In genomic region chr3:129892857-129893615, GRCh38 we compare ENCODE assay signal across 8 cellular contexts. TPM values are rescaled to one million over a fixed set of nuclear protein-coding genes. Genes with fewer than 3 reads are reported as not detected.
DNase-seq lines count a peak whose midpoint lies in the region; ATAC-seq, FAIRE-seq and TF ChIP-seq lines count a peak whose summit lies in the region.

No MANE protein-coding gene starts in this region.

- H3K4me3 ChIP-seq in HUES64 (ENCODE audit: low read length) (peak overlapping the region; percentile 89), kidney (ENCODE audit: low read length in 2 of 2) (peak overlapping the region; percentile 88 to 93)

- H3K27ac ChIP-seq in HUES64 (ENCODE audit: low read depth, low read length): peak overlapping the region; percentile 87
- peak overlapping the region; percentile 87 to 94 for H3K27ac ChIP-seq in kidney (ENCODE audit: low read depth in 2 of 2, low read length in 2 of 2)

- under 1% methylated on average over 59 of the region's 64 CpGs for WGBS in HUES64

- DNase-seq in GM10248 (ENCODE audit: extremely low spot score) (peak; percentile 86), T-helper 9 cell (peak; percentile 5), T47D (ENCODE audit: low read depth in 1 of 2, low spot score in 1 of 2) (peak; percentile 35 to 41), kidney (peak; percentile 91), cortex of kidney (lab: John Stamatoyannopoulos, UW) (no peak)
- DNase-seq in stimulated activated CD4-positive, alpha-beta T cell treated with anti-CD3 and anti-CD28 coated beads, Interleukin-1b, Interleukin-23, amount 100 ng/mL, for 24 hours (ENCODE audit: low read depth in 4 of 4, low spot score in 1 of 4): peak; percentile 4 to 56 (median 47)

- TF ChIP-seq CTCF in GM10248 (IDR thresholded peaks at IDR 0.05; ENCODE audit: control extremely low read depth, extremely low read depth, low read depth, missing control alignments): no peak
- no peak for TF ChIP-seq CTCF in kidney (IDR thresholded peaks at IDR 0.05; ENCODE audit: borderline replicate concordance, extremely low read depth, insufficient read depth)

- FAIRE-seq in kidney (lab: Jason Lieb, UNC): no peak

- in situ Hi-C loops in T47D (cut with HindIII; ENCODE audit: low pct_unique_long_range_greater_than_20kb, low sequenced_read_pairs): no loop called here

- H3K9me3 ChIP-seq in HUES64 (ENCODE audit: insufficient read depth, low read depth, low read length) (no peaks in the 10 kb centered on the region), kidney (ENCODE audit: control insufficient read depth in 1 of 2, low read length in 2 of 2) (no peaks in the 10 kb centered on the region)

- H3K9ac ChIP-seq in HUES64 (ENCODE audit: low read depth, low read length) (peak overlapping the region; percentile 92), kidney (ENCODE audit: low read length in 2 of 2) (peak overlapping the region; percentile 84 to 95)

- H3K27me3 ChIP-seq in HUES64 (ENCODE audit: insufficient read depth, low read length): no peaks in the 10 kb centered on the region

- CTCF ChIA-PET in GM10248 (lab: Yijun Ruan, JAX): interaction anchor here (1.0 to 5.7 kb wide), 9 partner anchors 8 to 232 kb away, joined by 3 to 27 read pairs (median 3); no protein-coding TSS in a partner anchor

- POLR2A ChIA-PET in GM10248 (lab: Yijun Ruan, JAX): no interaction called here

- H3K36me3 ChIP-seq in HUES64 (ENCODE audit: insufficient read depth, low read length) (peaks cover 9% of the 10 kb centered on the region), kidney (ENCODE audit: control insufficient read depth in 1 of 2, insufficient read depth in 2 of 2, low read length in 2 of 2) (no peaks in the 10 kb centered on the region)

- intact Hi-C loops in kidney (cut with DNase I): no loop called here

- H3K4me1 ChIP-seq in HUES64 (ENCODE audit: insufficient read depth, low read length): peaks cover 22% of the 10 kb centered on the region
- peaks cover 8 to 11% of the 10 kb centered on the region in 2 donors for H3K4me1 ChIP-seq in kidney (ENCODE audit: control insufficient read depth in 1 of 2, insufficient read depth in 1 of 2, low read depth in 1 of 2, low read length in 2 of 2)

- ATAC-seq in GM21447 (IDR thresholded peaks at IDR 0.05; ENCODE audit: unreplicated experiment): peak; percentile 62

RNA-seq across cellular contexts. Expression of gene TMCC1, which starts 0.5 kb away (rescaled TPM):
- polyA plus RNA-seq in HUES64 (2013, experiment 1 of 2): 12.6 TPM
- 15.5 TPM for polyA plus RNA-seq in HUES64 (2013, experiment 2 of 2)
- total RNA-seq in kidney: 42.4 TPM
- polyA plus RNA-seq in kidney (ENCODE audit: insufficient read depth, low read depth, low replicate concordance): 8.4 TPM
